ENCODE assay signal across 2 cellular contexts in genomic region chr10:90872648-90873020, GRCh38.
TF ChIP-seq lines count a peak whose summit lies in the region.

No MANE protein-coding gene starts in this region.

TF ChIP-seq in GM12891, 5 proteins besides CTCF, POLR2A, EP300 and RAD21 (continued from another document):
- TF ChIP-seq SPI1 (IDR thresholded peaks at IDR 0.05; ENCODE audit: low read depth, low read length): no peak
- TF ChIP-seq PAX5 (IDR thresholded peaks at IDR 0.05; ENCODE audit: insufficient read depth, low read length, severe bottlenecking): no peak
- TF ChIP-seq POU2F2 (IDR thresholded peaks at IDR 0.05; ENCODE audit: low read depth, low read length): no peak

TF ChIP-seq in endothelial cell of umbilical vein, 7 proteins besides CTCF, POLR2A, EP300 and RAD21:
- TF ChIP-seq MAX (IDR thresholded peaks at IDR 0.05; ENCODE audit: insufficient read depth, insufficient read length) (no peak), EZH2 (IDR thresholded peaks at IDR 0.05; ENCODE audit: borderline replicate concordance, low read depth, low read length, severe bottlenecking) (no peak), GATA2 (IDR thresholded peaks at IDR 0.05; ENCODE audit: insufficient read depth, insufficient read length, low read depth, low read length) (no peak), MYC (IDR thresholded peaks at IDR 0.05; ENCODE audit: low read depth, low read length) (no peak), FOS (IDR thresholded peaks at IDR 0.05; ENCODE audit: borderline replicate concordance, insufficient read depth, low read length) (no peak), JUN (IDR thresholded peaks at IDR 0.05; ENCODE audit: borderline replicate concordance, insufficient read depth, insufficient read length, low read depth) (no peak), POLR2AphosphoS5 (IDR thresholded peaks at IDR 0.05; ENCODE audit: insufficient read depth, low read depth, low read length) (no peak)
